ENCODE assay signal across 20 cellular contexts in the genomic region with DNA sequence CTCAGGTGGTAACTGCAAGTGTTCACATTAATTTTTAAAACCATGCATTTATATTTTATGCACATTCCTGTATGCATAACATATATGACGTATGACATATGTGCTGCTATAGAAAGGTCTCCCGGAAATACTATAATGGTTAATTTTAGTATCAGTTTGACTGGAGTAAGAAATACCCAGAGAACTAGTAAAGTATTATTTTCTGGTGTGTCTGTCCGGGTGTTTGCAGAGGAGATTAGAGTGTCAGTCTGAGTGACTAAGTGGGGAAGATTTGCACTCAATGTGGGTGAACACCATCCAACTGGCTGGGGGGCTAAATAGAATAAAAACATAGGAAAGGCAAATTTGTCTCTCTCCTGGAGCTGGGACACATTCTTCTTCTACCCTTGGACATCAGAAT.
"Had no signal": no experiment of that assay in that cellular context is flagged by ENCODE, and none has a peak within 500 bp of the region (broad histone marks: within the 10 kb centered on the region; RNA-seq: fewer than 3 reads in every experiment).

No MANE protein-coding gene starts in this region.

- H3K27ac Mint-ChIP-seq: activated CD4-positive, alpha-beta memory T cell treated with anti-CD3 and anti-CD28 coated beads for 36 hours; activated naive CD4-positive, alpha-beta T cell treated with anti-CD3 and anti-CD28 coated beads, Interleukin-2, amount 10 ng/mL, durations not matched to agents 7 days and 5 days had no signal

- H3K9me3 ChIP-seq: gastroesophageal sphincter, left ventricle myocardium inferior, thyroid gland had no signal

- H3K4me1 ChIP-seq: thyroid gland had no signal

- H3K4me3 ChIP-seq: gastroesophageal sphincter, left ventricle myocardium inferior, thyroid gland had no signal

- ATAC-seq: gastroesophageal sphincter; naive thymus-derived CD8-positive, alpha-beta T cell had no signal

- H3K9me3 Mint-ChIP-seq: activated CD4-positive, alpha-beta memory T cell treated with anti-CD3 and anti-CD28 coated beads for 36 hours; activated naive CD4-positive, alpha-beta T cell treated with anti-CD3 and anti-CD28 coated beads, Interleukin-2, amount 10 ng/mL, durations not matched to agents 7 days and 5 days; naive thymus-derived CD8-positive, alpha-beta T cell had no signal

- H3K27me3 Mint-ChIP-seq: activated CD4-positive, alpha-beta memory T cell treated with anti-CD3 and anti-CD28 coated beads for 36 hours; activated naive CD4-positive, alpha-beta T cell treated with anti-CD3 and anti-CD28 coated beads, Interleukin-2, amount 10 ng/mL, durations not matched to agents 7 days and 5 days; naive thymus-derived CD8-positive, alpha-beta T cell; progenitor cell of endocrine pancreas had no signal

- DNase-seq: activated CD4-positive, alpha-beta memory T cell treated with anti-CD3 and anti-CD28 coated beads for 36 hours; activated CD4-positive, alpha-beta T cell treated with anti-CD3 and anti-CD28 coated beads for 48 hours; activated effector memory CD4-positive, alpha-beta T cell treated with anti-CD3 and anti-CD28 coated beads, Interleukin-2, amount 50 U/mL, for 16 hours; activated naive CD4-positive, alpha-beta T cell treated with anti-CD3 and anti-CD28 coated beads, Interleukin-2, amount 10 ng/mL, durations not matched to agents 7 days and 5 days; activated T-cell treated with anti-CD3 and anti-CD28 coated beads, Interleukin-2, amount 50 U/mL, for 48 hours; amygdala; cortex of kidney; head of caudate nucleus; hypothalamus; left ventricle myocardium inferior; naive thymus-derived CD8-positive, alpha-beta T cell; retina; stimulated activated CD4-positive, alpha-beta T cell treated with anti-CD3 and anti-CD28 coated beads, Interleukin-4, amount 100 ng/mL, for 1 hour; stimulated activated naive CD4-positive, alpha-beta T cell treated with Interleukin-2 at 50 U/mL for 16 hours; substantia nigra; T-helper 1 cell; T-helper 9 cell had no signal

- H3K27me3 ChIP-seq: gastroesophageal sphincter, thyroid gland had no signal

- H3K4me3 Mint-ChIP-seq: activated CD4-positive, alpha-beta memory T cell treated with anti-CD3 and anti-CD28 coated beads for 36 hours; activated naive CD4-positive, alpha-beta T cell treated with anti-CD3 and anti-CD28 coated beads, Interleukin-2, amount 10 ng/mL, durations not matched to agents 7 days and 5 days; naive thymus-derived CD8-positive, alpha-beta T cell had no signal
